ENCODE assay signal across 8 cellular contexts in genomic region chr7:105224884-105225651, GRCh38.
DNase-seq lines count a peak whose midpoint lies in the region; ATAC-seq lines count a peak whose summit lies in the region.

No MANE protein-coding gene starts in this region.

- no peaks in the 10 kb centered on the region for H3K27me3 ChIP-seq in right cardiac atrium (ENCODE audit: control insufficient read depth, insufficient read depth)

- POLR2A ChIA-PET in T-cell (lab: Charles Lee) = interaction anchor here in 1 of 2 donors (0.6 kb wide), 1 partner anchor 64 kb away, joined by 4 read pairs; no protein-coding TSS in a partner anchor

- no peaks in the 10 kb centered on the region for H3K27me3 Mint-ChIP-seq in T-cell

- no peak overlapping the region for H3K27ac ChIP-seq in right cardiac atrium (ENCODE audit: low read length)

- intact Hi-C loops in right cardiac atrium (cut with DNase I) = no loop called here

- peak; percentile 80 for ATAC-seq in GM19455 (IDR thresholded peaks at IDR 0.05; ENCODE audit: unreplicated experiment)
- peak; percentile 87 for ATAC-seq in HG03565 (IDR thresholded peaks at IDR 0.05; ENCODE audit: unreplicated experiment)
- peak in 3 of 4 experiments; percentile 43 to 81 (median 69) for ATAC-seq in T-cell (replicated peaks in 1 of 4)
- ATAC-seq in right cardiac atrium = peak; percentile 66 to 84
- ATAC-seq in GM19023 (IDR thresholded peaks at IDR 0.05; ENCODE audit: unreplicated experiment) = no peak

- peaks cover 3 to 6% (median 4%) of the 10 kb centered on the region in 3 donors for H3K9me3 Mint-ChIP-seq in T-cell

- no peaks in the 10 kb centered on the region for H3K9me3 ChIP-seq in right cardiac atrium (ENCODE audit: control insufficient read depth, low read length)

- DNase-seq in EL (peak; percentile 89), T-cell (no peak), right cardiac atrium (peak in 1 of 3 donors; percentile 37), 8988T (no peak), OCI-M2 (lab: John Stamatoyannopoulos, UW; ENCODE audit: unreplicated experiment) (no peak)

- WGBS in right cardiac atrium = 62% methylated on average over 6 of the region's 6 CpGs

- peaks cover 32 to 43% (median 33%) of the 10 kb centered on the region in 3 donors for H3K4me1 Mint-ChIP-seq in T-cell

- H3K36me3 Mint-ChIP-seq in T-cell = peaks cover 23% of the 10 kb centered on the region

- CTCF ChIA-PET in T-cell (lab: Charles Lee) = interaction anchor here in 1 of 2 donors (0.8 kb wide), 1 partner anchor 11 kb away, joined by 3 read pairs; no protein-coding TSS in a partner anchor

- no peaks in the 10 kb centered on the region for H3K4me1 ChIP-seq in right cardiac atrium (ENCODE audit: control insufficient read depth, insufficient read depth, low read length)

- H3K4me3 Mint-ChIP-seq in T-cell = peak overlapping the region in 1 of 3 donors; percentile 9

- H3K27ac Mint-ChIP-seq in T-cell = no peak overlapping the region

- no peak overlapping the region for H3K4me3 ChIP-seq in right cardiac atrium (ENCODE audit: low read length)
